ENCODE assay signal across 1 cellular context in the genomic region with DNA sequence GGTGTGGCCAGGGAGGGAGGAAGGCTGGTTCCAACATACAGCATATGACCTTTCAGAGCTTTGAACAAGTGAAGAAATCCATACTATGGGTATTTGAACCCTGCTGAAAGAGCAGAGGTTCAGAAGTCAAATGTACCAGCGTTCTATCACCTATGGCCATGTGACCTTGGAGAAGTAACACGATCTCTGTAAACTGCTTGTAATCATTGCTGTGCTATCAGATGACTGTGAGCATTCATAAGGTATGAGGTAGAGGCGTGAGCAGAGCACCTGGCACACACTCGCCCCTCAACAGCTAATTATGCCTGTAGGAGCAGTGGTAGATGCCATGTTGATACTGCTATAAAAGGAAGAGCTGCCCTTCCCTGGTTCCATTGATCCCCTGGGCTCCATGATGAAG.
TF ChIP-seq lines count a peak whose summit lies in the region.

No MANE protein-coding gene starts in this region.

TF ChIP-seq in GM23338, 12 proteins besides CTCF, POLR2A, EP300 and RAD21 (continued from another document):
- TF ChIP-seq POLR2AphosphoS5 (IDR thresholded peaks at IDR 0.05; ENCODE audit: low read depth): no peak
- no peak for TF ChIP-seq EZH2phosphoT487 (IDR thresholded peaks at IDR 0.05; ENCODE audit: unreplicated experiment)
